1 cellular context compared by ENCODE assay signal in the genomic region with DNA sequence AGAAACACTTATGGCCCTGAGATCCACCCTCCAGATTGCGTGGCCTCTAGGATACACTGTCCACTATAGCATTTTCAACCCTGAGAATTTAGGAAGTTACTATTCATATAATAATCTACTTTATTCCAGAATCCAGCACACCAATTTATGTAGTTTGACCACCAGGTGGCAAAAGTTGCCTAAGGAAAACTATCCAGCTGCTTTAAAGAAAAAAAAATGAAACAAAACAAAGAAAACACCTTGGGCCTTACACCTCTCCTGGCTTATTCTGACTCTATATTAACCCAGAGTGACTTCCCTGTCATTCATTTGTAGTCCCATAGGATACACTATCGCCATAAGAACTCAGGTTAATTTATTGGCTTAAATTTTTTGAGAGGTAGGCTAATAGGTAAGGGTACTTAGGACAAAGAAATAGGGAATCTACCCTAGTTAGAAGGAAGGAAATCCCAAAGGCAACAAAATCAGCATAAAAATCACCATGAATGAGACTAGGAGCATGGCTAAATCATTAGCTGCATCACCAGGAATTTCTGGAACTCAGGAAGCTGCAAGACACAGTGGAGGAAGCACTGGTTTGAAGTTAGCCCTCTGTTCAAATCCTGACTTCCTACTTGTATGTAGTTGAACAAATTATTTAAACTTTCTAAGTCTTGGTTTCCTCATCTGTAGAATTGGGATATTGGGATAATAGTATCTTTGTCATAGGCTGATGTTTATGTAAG.
TF ChIP-seq lines count a peak whose summit lies in the region.

No MANE protein-coding gene starts in this region.

TF ChIP-seq in A549, 52 proteins besides CTCF, POLR2A, EP300 and RAD21 (continued from another document):
- no peak for TF ChIP-seq MAZ (IDR thresholded peaks at IDR 0.05; ENCODE audit: borderline replicate concordance, low read depth, low read length)
- TF ChIP-seq ESRRA (IDR thresholded peaks at IDR 0.05; ENCODE audit: borderline replicate concordance, low read length), result no peak
- no peak for TF ChIP-seq CBX8 (IDR thresholded peaks at IDR 0.05)
- no peak for TF ChIP-seq KDM5A (IDR thresholded peaks at IDR 0.05)
- TF ChIP-seq, protein P1, sequence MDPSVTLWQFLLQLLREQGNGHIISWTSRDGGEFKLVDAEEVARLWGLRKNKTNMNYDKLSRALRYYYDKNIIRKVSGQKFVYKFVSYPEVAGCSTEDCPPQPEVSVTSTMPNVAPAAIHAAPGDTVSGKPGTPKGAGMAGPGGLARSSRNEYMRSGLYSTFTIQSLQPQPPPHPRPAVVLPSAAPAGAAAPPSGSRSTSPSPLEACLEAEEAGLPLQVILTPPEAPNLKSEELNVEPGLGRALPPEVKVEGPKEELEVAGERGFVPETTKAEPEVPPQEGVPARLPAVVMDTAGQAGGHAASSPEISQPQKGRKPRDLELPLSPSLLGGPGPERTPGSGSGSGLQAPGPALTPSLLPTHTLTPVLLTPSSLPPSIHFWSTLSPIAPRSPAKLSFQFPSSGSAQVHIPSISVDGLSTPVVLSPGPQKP (IDR thresholded peaks at IDR 0.05; ENCODE audit: low read depth, low read length), result no peak
- no peak for TF ChIP-seq RARB (CRISPR knock-in tag; IDR thresholded peaks at IDR 0.05)
- no peak for TF ChIP-seq HEYL (CRISPR knock-in tag; IDR thresholded peaks at IDR 0.05)
